In genomic region chr6:70714716-70715257, GRCh38 we compare ENCODE assay signal across 7 cellular contexts.
"Had no signal": no experiment of that assay in that cellular context is flagged by ENCODE, and none has a peak within 500 bp of the region (broad histone marks: within the 10 kb centered on the region; RNA-seq: fewer than 3 reads in every experiment).

No MANE protein-coding gene starts in this region.

- FAIRE-seq: HTR-8/SVneo had no signal

- H3K4me3 ChIP-seq: GM23248, HAP-1 had no signal

- H3K9ac ChIP-seq: GM23248 had no signal

- H3K27ac ChIP-seq: GM23248 had no signal

- DNase-seq: GM23248, GOT3, H7, KG1 had no signal

- H3K9me3 ChIP-seq: HAP-1 had no signal

- H3K36me3 ChIP-seq: HAP-1 had no signal

- H2AFZ ChIP-seq: GM23248 had no signal

- ATAC-seq: HCT116 had no signal
